In the genomic region with DNA sequence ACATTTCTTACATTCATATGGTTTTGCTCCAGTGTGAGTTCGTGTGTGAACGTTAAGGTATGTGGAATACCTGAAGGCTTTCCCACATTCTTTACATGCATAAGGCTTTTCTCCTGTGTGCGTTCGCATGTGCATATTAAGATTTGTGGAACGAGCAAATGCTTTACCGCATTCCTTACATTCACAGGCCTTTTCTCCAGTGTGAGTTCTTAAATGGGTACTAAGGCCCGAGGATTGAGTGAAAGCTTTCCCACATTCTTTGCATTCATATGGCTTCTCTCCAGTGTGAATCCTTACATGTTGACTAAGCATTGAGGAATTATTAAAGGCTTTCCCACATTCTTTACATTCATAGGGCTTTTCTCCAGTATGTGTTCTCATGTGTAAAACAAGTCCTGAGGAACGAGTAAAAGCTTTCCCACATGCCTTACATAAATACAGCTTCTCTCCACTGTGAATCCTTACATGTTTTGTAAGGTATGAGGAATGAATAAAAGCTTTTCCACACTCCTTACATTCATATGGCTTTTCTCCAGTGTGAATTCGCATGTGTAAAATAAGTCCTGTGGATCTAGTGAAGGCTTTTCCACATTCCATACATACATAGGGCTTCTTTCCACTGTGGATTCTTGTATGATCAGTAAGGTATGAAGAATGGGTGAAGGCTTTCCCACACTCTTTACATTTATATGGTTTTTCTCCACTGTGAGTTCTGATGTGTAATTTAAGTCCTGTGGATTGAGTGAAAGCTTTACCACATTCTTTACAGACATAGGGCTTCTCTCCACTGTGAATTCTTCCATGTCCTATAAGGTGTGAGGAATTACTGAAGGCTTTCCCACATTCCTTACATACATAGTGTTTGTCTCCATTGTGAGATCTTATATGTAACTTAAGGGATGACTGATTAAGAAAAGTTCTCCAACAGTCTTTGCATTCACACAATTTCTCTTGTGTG, we compare ENCODE assay signal across 1 cellular context.
A peak's percentile ranks its signal among the peaks of the same experiment; 100 is the strongest.
TF ChIP-seq lines count a peak whose summit lies in the region.

No MANE protein-coding gene starts in this region.

TF ChIP-seq in H1, 55 proteins besides CTCF, POLR2A, EP300 and RAD21:
- TF ChIP-seq GTF2F1 (IDR thresholded peaks at IDR 0.05; ENCODE audit: borderline replicate concordance, low read depth, low read length) (no peak), FOSL1 (IDR thresholded peaks at IDR 0.05; ENCODE audit: insufficient read depth, low read depth, low read length) (no peak), TAF1 (IDR thresholded peaks at IDR 0.05; ENCODE audit: low read depth, low read length) (no peak), ZNF274 (IDR thresholded peaks at IDR 0.05; ENCODE audit: borderline replicate concordance, extremely low read depth, low read length) (peak; percentile 78), RNF2 (IDR thresholded peaks at IDR 0.05; ENCODE audit: borderline replicate concordance, low read depth, low read length, missing control alignments, poor library complexity, severe bottlenecking) (no peak)
